ENCODE assay signal across 10 cellular contexts in the genomic region with DNA sequence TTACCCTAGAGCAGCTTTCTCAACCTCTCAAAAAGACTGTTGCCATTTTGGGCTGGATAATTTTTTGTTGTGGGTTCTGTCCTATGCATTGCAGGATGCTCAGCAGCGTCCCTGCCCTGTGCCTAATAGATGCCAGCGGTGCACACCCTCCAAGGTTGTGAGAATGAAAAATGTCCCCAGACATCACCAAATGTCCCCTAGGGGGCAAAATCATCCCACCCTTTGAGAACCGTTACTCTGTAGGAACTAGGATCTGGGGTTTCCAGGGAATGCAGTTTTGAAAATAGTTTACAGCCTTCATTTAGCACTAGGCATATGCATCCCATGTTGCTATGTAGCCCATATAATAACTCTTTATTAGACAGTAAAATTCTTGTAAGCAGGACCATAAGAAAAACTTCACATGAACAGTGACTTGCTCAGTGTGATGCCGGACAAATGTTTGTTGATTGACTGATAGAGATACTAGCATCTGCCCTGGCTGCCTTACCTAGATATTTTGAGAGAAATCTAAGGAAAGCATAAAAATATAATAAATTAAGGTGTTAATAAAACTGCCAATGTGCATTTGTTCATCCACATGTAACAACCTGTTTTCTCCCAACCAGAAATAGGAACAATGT.
DNase-seq lines count a peak whose midpoint lies in the region; ATAC-seq, FAIRE-seq and TF ChIP-seq lines count a peak whose summit lies in the region.
"Had no signal": no experiment of that assay in that cellular context is flagged by ENCODE, and none has a peak within 500 bp of the region (broad histone marks: within the 10 kb centered on the region; RNA-seq: fewer than 3 reads in every experiment).

No MANE protein-coding gene starts in this region.

- H4K8ac ChIP-seq in mesendoderm (ENCODE audit: low read depth, low read length) = no peak overlapping the region

- WGBS in mesendoderm (ENCODE audit: extremely low coverage, insufficient coverage, low lambda C conversion rate) = no CpG with 5 or more reads among the region's 4 CpGs

- no peak overlapping the region for H3K18ac ChIP-seq in mesendoderm (ENCODE audit: low read length)

- no peak overlapping the region for H3K4ac ChIP-seq in mesendoderm (ENCODE audit: low read depth, low read length)

- TF ChIP-seq POLR2A in H54 (IDR thresholded peaks at IDR 0.05; ENCODE audit: low read depth, low read length) = no peak

- no peak overlapping the region for H2AK5ac ChIP-seq in mesendoderm (ENCODE audit: low read length)

- H3K27me3 ChIP-seq in mesendoderm (ENCODE audit: insufficient read depth, low read length, poor library complexity) = no peaks in the 10 kb centered on the region
- H3K27me3 ChIP-seq: testis had no signal

- H3K56ac ChIP-seq in mesendoderm (ENCODE audit: low read length) = no peak overlapping the region

- no peak overlapping the region for H3K4me2 ChIP-seq in mesendoderm (ENCODE audit: low read length)

- no peaks in the 10 kb centered on the region for H3K79me2 ChIP-seq in mesendoderm (ENCODE audit: control insufficient read depth, insufficient read depth, low read length)

- DNase-seq in GM12864 (ENCODE audit: low read depth) (no peak), NAMALWA (ENCODE audit: low spot score) (peak; percentile 20), cardiac fibroblast (ENCODE audit: low read depth in 2 of 2) (peak; percentile 12 to 15), mesendoderm (peak; percentile 37), glomerular visceral epithelial cell (ENCODE audit: extremely low spot score) (no peak), H54 (ENCODE audit: insufficient read length, low spot score) (no peak), amniotic stem cell (lab: John Stamatoyannopoulos, UW) (no peak)
- DNase-seq: erythroblast, testis had no signal

- no peak overlapping the region for H2BK5ac ChIP-seq in mesendoderm (ENCODE audit: low read length)

- H3K4me3 ChIP-seq in GM12864 (ENCODE audit: low read depth, low read length) = no peak overlapping the region
- H3K4me3 ChIP-seq in cardiac fibroblast (replicated peaks in 1 of 2; ENCODE audit: low read depth in 2 of 2, low read length in 2 of 2) = no peak overlapping the region
- H3K4me3 ChIP-seq in mesendoderm (ENCODE audit: low read length) = no peak overlapping the region
- H3K4me3 ChIP-seq: testis had no signal

- TF ChIP-seq CTCF in GM12864 (IDR thresholded peaks at IDR 0.05; ENCODE audit: low read depth, low read length, missing control alignments) = peak; percentile 7
- peak; percentile 19 for TF ChIP-seq CTCF in cardiac fibroblast (IDR thresholded peaks at IDR 0.05; ENCODE audit: low read depth, low read length)

- ATAC-seq in HG02970 (IDR thresholded peaks at IDR 0.05; ENCODE audit: low FRiP score, unreplicated experiment) = no peak

- no peak overlapping the region for H3K23ac ChIP-seq in mesendoderm (ENCODE audit: low read length)

- H2BK15ac ChIP-seq in mesendoderm (replicated peaks; ENCODE audit: low read depth) = no peak overlapping the region

- H3K27ac ChIP-seq in mesendoderm (ENCODE audit: low read depth, low read length) = no peak overlapping the region
- H3K27ac ChIP-seq: testis had no signal

- no peak overlapping the region for H3K9ac ChIP-seq in mesendoderm (ENCODE audit: low read length)

- H4K5ac ChIP-seq in mesendoderm (ENCODE audit: low read length) = no peak overlapping the region

- peaks cover 6% of the 10 kb centered on the region for H3K4me1 ChIP-seq in mesendoderm (ENCODE audit: control insufficient read depth, low read depth, low read length)
- H3K4me1 ChIP-seq: testis had no signal

- no peaks in the 10 kb centered on the region for H3K36me3 ChIP-seq in mesendoderm (ENCODE audit: control insufficient read depth, insufficient read depth, low read length)

- no peak for FAIRE-seq in H54 (lab: Jason Lieb, UNC)

- no peaks in the 10 kb centered on the region for H3K79me1 ChIP-seq in mesendoderm (ENCODE audit: low read length)

- H2BK120ac ChIP-seq in mesendoderm (ENCODE audit: low read depth, low read length) = no peak overlapping the region

Comparison
In these comparisons a context has a peak if more than half of its experiments do, and no peak if none do; other contexts are left out.
1. DNase-seq: peak in NAMALWA (single experiment), cardiac fibroblast (2 of 2) and mesendoderm (single experiment); none in GM12864 (single experiment), glomerular visceral epithelial cell (single experiment), H54 (single experiment) and amniotic stem cell (single experiment).